8 cellular contexts compared by ENCODE assay signal in the genomic region with DNA sequence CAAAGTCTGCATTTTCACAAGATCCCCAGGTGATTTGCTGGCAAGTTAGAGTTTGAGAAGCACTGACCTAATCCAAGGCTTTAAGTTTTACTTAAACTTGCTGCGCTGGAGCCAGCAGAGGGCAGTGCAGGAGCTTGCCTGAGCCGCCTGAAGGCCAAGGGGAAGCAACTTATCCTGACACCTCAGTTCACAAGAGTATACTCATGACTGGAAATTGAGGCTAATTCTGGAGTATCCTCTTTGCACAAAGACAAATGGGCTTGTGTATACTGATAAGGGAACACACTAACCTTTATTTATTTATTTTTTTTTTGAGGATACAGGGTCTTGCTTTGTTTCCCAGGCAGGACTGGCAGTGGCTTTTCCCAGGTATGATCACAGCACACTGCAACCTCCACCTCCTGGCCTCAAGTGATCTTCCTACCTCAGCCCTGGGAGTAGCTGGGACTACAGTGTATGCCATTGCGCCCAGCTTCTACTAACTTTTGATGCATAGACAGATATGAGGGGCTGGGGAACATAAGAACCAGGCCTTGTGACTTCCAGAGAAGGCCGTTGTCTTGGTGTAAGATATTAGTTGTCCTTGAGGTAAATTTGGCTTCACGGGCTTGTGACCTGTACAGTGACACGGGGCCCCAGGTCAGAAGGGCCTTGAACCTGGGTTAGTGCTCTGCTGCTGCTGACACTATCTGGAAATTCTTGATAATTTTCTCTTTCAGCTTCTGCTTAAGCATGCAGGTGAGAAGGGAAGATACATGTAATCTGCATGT. TPM values are rescaled to one million over a fixed set of nuclear protein-coding genes. Genes with fewer than 3 reads are reported as not detected.
DNase-seq lines count a peak whose midpoint lies in the region; ATAC-seq and TF ChIP-seq lines count a peak whose summit lies in the region.

No MANE protein-coding gene starts in this region.

- CTCF ChIA-PET in Panc1 (lab: Charles Lee) = interaction anchor here (0.7 kb wide), 1 partner anchor 67 kb away, joined by 9 read pairs; no protein-coding TSS in a partner anchor

- H3K27me3 ChIP-seq in Panc1 (ENCODE audit: control insufficient read depth, insufficient read depth, low read length) (peaks cover 12% of the 10 kb centered on the region; the same call in 1 of the 2 replicates), thoracic aorta (replicated peaks; ENCODE audit: insufficient read depth) (no peaks in the 10 kb centered on the region)

- ATAC-seq in GM18870 (IDR thresholded peaks at IDR 0.05; ENCODE audit: unreplicated experiment) (peak; percentile 52), HG03565 (IDR thresholded peaks at IDR 0.05; ENCODE audit: unreplicated experiment) (peak; percentile 64), Panc1 (peak; percentile 95), thoracic aorta (ENCODE audit: insufficient number of reproducible peaks, low FRiP score, low read depth) (no peak)

- TF ChIP-seq CTCF in Panc1 (IDR thresholded peaks at IDR 0.05) (peak; percentile 94), fibroblast of pulmonary artery (IDR thresholded peaks at IDR 0.05; ENCODE audit: low read length, missing control alignments) (peak; percentile 95), thoracic aorta (IDR thresholded peaks at IDR 0.05) (peak; percentile 45)

- peaks cover 47% of the 10 kb centered on the region for H3K4me1 Mint-ChIP-seq in activated T-helper 1 cell treated with anti-CD3 and anti-CD28 coated beads, Interleukin-12 subunit alpha, Interleukin-12 subunit beta, Interleukin-2, Interleukin-4 antibody, amounts not matched to agents 30 ng/mL and 10 ng/mL and 1 ng/mL, durations not matched to agents 14 hours and 24 hours and 36 hours (ENCODE audit: low read depth)

- H3K36me3 Mint-ChIP-seq in activated T-helper 1 cell treated with anti-CD3 and anti-CD28 coated beads, Interleukin-12 subunit alpha, Interleukin-12 subunit beta, Interleukin-2, Interleukin-4 antibody, amounts not matched to agents 30 ng/mL and 10 ng/mL and 1 ng/mL, durations not matched to agents 14 hours and 24 hours and 36 hours (ENCODE audit: low read depth) = peaks cover 31% of the 10 kb centered on the region

- in situ Hi-C loops in Panc1 (cut with HindIII; ENCODE audit: low pct_unique_long_range_greater_than_20kb, low sequenced_read_pairs) = no loop called here

- BruUV-seq in Panc1 (replicated peaks; lab: Mats Ljungman, UMichigan) = no TSS peak

- H3K4me3 ChIP-seq in Panc1 (ENCODE audit: low read depth in 2 of 2, low read length in 2 of 2) (no peak overlapping the region), fibroblast of pulmonary artery (replicated peaks; ENCODE audit: low read depth, low read length) (no peak overlapping the region), thoracic aorta (no peak overlapping the region)

- H3K27me3 Mint-ChIP-seq in activated T-helper 1 cell treated with anti-CD3 and anti-CD28 coated beads, Interleukin-12 subunit alpha, Interleukin-12 subunit beta, Interleukin-2, Interleukin-4 antibody, amounts not matched to agents 30 ng/mL and 10 ng/mL and 1 ng/mL, durations not matched to agents 14 hours and 24 hours and 36 hours (ENCODE audit: insufficient read depth) = no peaks in the 10 kb centered on the region

- peak; percentile 57 to 77 for DNase-seq in AML-193 (lab: John Stamatoyannopoulos, UW)
- peak; percentile 42 for DNase-seq in Panc1 (ENCODE audit: low read depth, low spot score)
- peak; percentile 68 for DNase-seq in activated T-helper 1 cell treated with anti-CD3 and anti-CD28 coated beads, Interleukin-12 subunit alpha, Interleukin-12 subunit beta, Interleukin-2, Interleukin-4 antibody, amounts not matched to agents 30 ng/mL and 10 ng/mL and 1 ng/mL, durations not matched to agents 14 hours and 24 hours and 36 hours (ENCODE audit: low spot score)
- DNase-seq in fibroblast of pulmonary artery (ENCODE audit: low read depth) = peak; percentile 76
- DNase-seq in non-pigmented ciliary epithelial cell (ENCODE audit: low read depth) = peak; percentile 23
- no peak for DNase-seq in thoracic aorta (ENCODE audit: low spot score)

- peak overlapping the region; percentile 19 for H3K4me3 Mint-ChIP-seq in activated T-helper 1 cell treated with anti-CD3 and anti-CD28 coated beads, Interleukin-12 subunit alpha, Interleukin-12 subunit beta, Interleukin-2, Interleukin-4 antibody, amounts not matched to agents 30 ng/mL and 10 ng/mL and 1 ng/mL, durations not matched to agents 14 hours and 24 hours and 36 hours

- H3K27ac Mint-ChIP-seq in activated T-helper 1 cell treated with anti-CD3 and anti-CD28 coated beads, Interleukin-12 subunit alpha, Interleukin-12 subunit beta, Interleukin-2, Interleukin-4 antibody, amounts not matched to agents 30 ng/mL and 10 ng/mL and 1 ng/mL, durations not matched to agents 14 hours and 24 hours and 36 hours = peak overlapping the region; percentile 42

- no peak overlapping the region for H3K27ac ChIP-seq in Panc1 (ENCODE audit: low read length)
- no peak overlapping the region for H3K27ac ChIP-seq in thoracic aorta

- intact Hi-C loops in Panc1 (cut with micrococcal nuclease; ENCODE audit: unreplicated experiment) = loop anchor here (5.0 kb wide), 1 partner anchor 276 kb away; a partner anchor contains a TSS
- intact Hi-C loops in activated T-helper 1 cell treated with anti-CD3 and anti-CD28 coated beads, Interleukin-12 subunit alpha, Interleukin-12 subunit beta, Interleukin-2, Interleukin-4 antibody, amounts not matched to agents 30 ng/mL and 10 ng/mL and 1 ng/mL, durations not matched to agents 14 hours and 24 hours and 36 hours (cut with micrococcal nuclease) = loop anchor here (1.0 to 5.0 kb wide), 8 partner anchors 7 to 275 kb away; a partner anchor contains a TSS

- H3K36me3 ChIP-seq in Panc1 (ENCODE audit: control insufficient read depth, insufficient read depth, low read length) (no peaks in the 10 kb centered on the region), thoracic aorta (no peaks in the 10 kb centered on the region)

- no peaks in the 10 kb centered on the region for H3K9me3 Mint-ChIP-seq in activated T-helper 1 cell treated with anti-CD3 and anti-CD28 coated beads, Interleukin-12 subunit alpha, Interleukin-12 subunit beta, Interleukin-2, Interleukin-4 antibody, amounts not matched to agents 30 ng/mL and 10 ng/mL and 1 ng/mL, durations not matched to agents 14 hours and 24 hours and 36 hours

- POLR2A ChIA-PET in Panc1 (lab: Charles Lee) = no interaction called here

- no peaks in the 10 kb centered on the region for H3K9me3 ChIP-seq in Panc1 (ENCODE audit: control insufficient read depth, insufficient read depth, low read depth, low read length)
- H3K9me3 ChIP-seq in thoracic aorta = no peaks in the 10 kb centered on the region

- H3K4me1 ChIP-seq in Panc1 (ENCODE audit: control insufficient read depth, insufficient read depth, low read length) (no peaks in the 10 kb centered on the region), thoracic aorta (ENCODE audit: control insufficient read depth in 1 of 2, low read depth in 2 of 2) (no peaks in the 10 kb centered on the region)

RNA-seq across cellular contexts. Expression of a gene that starts 29.0 kb away (rescaled TPM):
- total RNA-seq in Panc1 (2021; ENCODE audit: unreplicated experiment) = not detected
- not detected for polyA plus RNA-seq in Panc1 (2012; ENCODE audit: insufficient read length)
- total RNA-seq in activated T-helper 1 cell treated with anti-CD3 and anti-CD28 coated beads, Interleukin-12 subunit alpha, Interleukin-12 subunit beta, Interleukin-2, Interleukin-4 antibody, amounts not matched to agents 30 ng/mL and 10 ng/mL and 1 ng/mL, durations not matched to agents 14 hours and 24 hours and 36 hours = 118 TPM in 2 replicates
- total RNA-seq in thoracic aorta = 1 to 10 TPM; 1.8 to 2.3 TPM

RNA-seq across cellular contexts. Expression of a gene that starts 35.8 kb away (rescaled TPM):
- total RNA-seq in Panc1 (2021; ENCODE audit: unreplicated experiment) (0.67 TPM), thoracic aorta (1 to 10 TPM; 9.0 to 9.9 TPM)
- polyA plus RNA-seq in Panc1 (2012; ENCODE audit: insufficient read length) = not detected
- total RNA-seq in activated T-helper 1 cell treated with anti-CD3 and anti-CD28 coated beads, Interleukin-12 subunit alpha, Interleukin-12 subunit beta, Interleukin-2, Interleukin-4 antibody, amounts not matched to agents 30 ng/mL and 10 ng/mL and 1 ng/mL, durations not matched to agents 14 hours and 24 hours and 36 hours = 219 and 222 TPM in 2 replicates

Comparison
In these comparisons a context has a peak if more than half of its experiments do, and no peak if none do; other contexts are left out.
1. CTCF ChIP-seq: peak in every context shown above with its lines; median percentile 95 in fibroblast of pulmonary artery; 94 in Panc1; 45 in thoracic aorta.
2. RNA of a gene that starts 29.0 kb away (total RNA-seq): 118 TPM in activated T-helper 1 cell treated with anti-CD3 and anti-CD28 coated beads, Interleukin-12 subunit alpha, Interleukin-12 subunit beta, Interleukin-2, Interleukin-4 antibody, amounts not matched to agents 30 ng/mL and 10 ng/mL and 1 ng/mL, durations not matched to agents 14 hours and 24 hours and 36 hours; 1.8 to 2.3 TPM in thoracic aorta and not detected in Panc1 (single experiment); every median in the first group is over 10 times any median in the second.
3. RNA of a gene that starts 35.8 kb away (total RNA-seq): 219 to 222 TPM in activated T-helper 1 cell treated with anti-CD3 and anti-CD28 coated beads, Interleukin-12 subunit alpha, Interleukin-12 subunit beta, Interleukin-2, Interleukin-4 antibody, amounts not matched to agents 30 ng/mL and 10 ng/mL and 1 ng/mL, durations not matched to agents 14 hours and 24 hours and 36 hours; 9.0 to 9.9 TPM in thoracic aorta and 0.67 TPM in Panc1 (single experiment); every median in the first group is over 10 times any median in the second.